Comparison of ENCODE assay signal across 16 cellular contexts in genomic region chr7:137936509-137937201, GRCh38.
A peak's percentile ranks its signal among the peaks of the same experiment; 100 is the strongest.
DNase-seq lines count a peak whose midpoint lies in the region; ATAC-seq and TF ChIP-seq lines count a peak whose summit lies in the region.
"Had no signal": no experiment of that assay in that cellular context is flagged by ENCODE, and none has a peak within 500 bp of the region (broad histone marks: within the 10 kb centered on the region; RNA-seq: fewer than 3 reads in every experiment).

No MANE protein-coding gene starts in this region.

- no peak for TF ChIP-seq POLR2A in NB4 (IDR thresholded peaks at IDR 0.05; ENCODE audit: extremely low read depth, insufficient read length)
- no peak for TF ChIP-seq POLR2A in gastroesophageal sphincter (IDR thresholded peaks at IDR 0.05)

- no peaks in the 10 kb centered on the region for H3K9me3 Mint-ChIP-seq in CD4-positive, alpha-beta memory T cell
- no peaks in the 10 kb centered on the region for H3K9me3 Mint-ChIP-seq in activated T-helper 2 cell treated with anti-CD3 and anti-CD28 coated beads, Interferon-gamma antibody, Interleukin-2, Interleukin-4, amounts not matched to agents 10 μg/mL and 5 μg/mL and 100 μg/mL, durations not matched to agents 14 hours and 24 hours and 36 hours
- H3K9me3 Mint-ChIP-seq: memory B cell had no signal

- TF ChIP-seq CTCF in NB4 (IDR thresholded peaks at IDR 0.05; ENCODE audit: low read depth, low read length) (no peak), gastroesophageal sphincter (IDR thresholded peaks at IDR 0.05) (no peak)

- H3K4me3 ChIP-seq in CD4-positive, alpha-beta memory T cell (ENCODE audit: low read length in 2 of 2), result no peak overlapping the region
- peak overlapping the region; percentile 79 for H3K4me3 ChIP-seq in NB4 (ENCODE audit: low read depth, low read length)
- no peak overlapping the region for H3K4me3 ChIP-seq in gastroesophageal sphincter
- no peak overlapping the region for H3K4me3 ChIP-seq in SJCRH30
- H3K4me3 ChIP-seq: body of pancreas, vagina had no signal

- CTCF ChIA-PET in CD4-positive, alpha-beta memory T cell (lab: Charles Lee; ENCODE audit: partially characterized antibody), result interaction anchor here (0.6 to 2.2 kb wide), 7 partner anchors 11 to 71 kb away, joined by 3 to 16 read pairs (median 4); partner anchors contain the start of gene CREB3L2

- peak overlapping the region; percentile 66 for H3K27ac ChIP-seq in CD4-positive, alpha-beta memory T cell (ENCODE audit: low read depth, low read length)
- peak overlapping the region; percentile 11 to 83 (median 74) for H3K27ac ChIP-seq in gastroesophageal sphincter
- no peak overlapping the region for H3K27ac ChIP-seq in SJCRH30
- H3K27ac ChIP-seq: vagina had no signal

- H3K4me1 ChIP-seq in CD4-positive, alpha-beta memory T cell (ENCODE audit: insufficient read depth, low read length), result peaks cover 35% of the 10 kb centered on the region
- H3K4me1 ChIP-seq in gastroesophageal sphincter (peaks cover 34 to 80% (median 49%) of the 10 kb centered on the region in 3 donors), SJCRH30 (peaks cover 2% of the 10 kb centered on the region; the same call in 1 of the 2 replicates)

- no peak for TF ChIP-seq EP300 in gastroesophageal sphincter (IDR thresholded peaks at IDR 0.05)

- DNase-seq in CD4-positive, alpha-beta memory T cell, result no peak
- no peak for DNase-seq in NB4 (ENCODE audit: low read depth)
- DNase-seq in retina, result peak; percentile 29
- no peak for DNase-seq in SJCRH30
- DNase-seq in activated T-helper 2 cell treated with anti-CD3 and anti-CD28 coated beads, Interferon-gamma antibody, Interleukin-2, Interleukin-4, amounts not matched to agents 10 μg/mL and 5 μg/mL and 100 μg/mL, durations not matched to agents 14 hours and 24 hours and 36 hours (ENCODE audit: low spot score), result no peak
- no peak for DNase-seq in activated gamma-delta T cell (lab: John Stamatoyannopoulos, UW)
- DNase-seq in NCI-H1105 (lab: John Stamatoyannopoulos, UW), result no peak
- DNase-seq: activated CD4-positive, alpha-beta T cell treated with anti-CD3 and anti-CD28 coated beads, Interleukin-2, amount 50 U/mL, for 48 hours; DMS 273 treated with DMSO at 0.1 percent for 48 hours; NCI-H345; SIG-M5; stimulated activated CD4-positive, alpha-beta T cell treated with anti-CD3 and anti-CD28 coated beads, Interleukin-2, amount 100 ng/mL, for 24 hours had no signal

- peak overlapping the region; percentile 7 to 95 (median 90) for H3K4me3 Mint-ChIP-seq in CD4-positive, alpha-beta memory T cell
- H3K4me3 Mint-ChIP-seq in activated T-helper 2 cell treated with anti-CD3 and anti-CD28 coated beads, Interferon-gamma antibody, Interleukin-2, Interleukin-4, amounts not matched to agents 10 μg/mL and 5 μg/mL and 100 μg/mL, durations not matched to agents 14 hours and 24 hours and 36 hours (ENCODE audit: low read depth), result no peak overlapping the region

- no peaks in the 10 kb centered on the region for H3K9me3 ChIP-seq in CD4-positive, alpha-beta memory T cell (ENCODE audit: control insufficient read depth in 1 of 2, low read length in 2 of 2)
- no peaks in the 10 kb centered on the region for H3K9me3 ChIP-seq in gastroesophageal sphincter
- H3K9me3 ChIP-seq in SJCRH30 (replicated peaks), result no peaks in the 10 kb centered on the region
- H3K9me3 ChIP-seq: body of pancreas, vagina had no signal

- POLR2A ChIA-PET in CD4-positive, alpha-beta memory T cell (lab: Charles Lee; ENCODE audit: partially characterized antibody), result interaction anchor here (4.1 kb wide), 1 partner anchor 65 kb away, joined by 28 read pairs; the partner anchor contains the start of gene CREB3L2

- WGBS in gastroesophageal sphincter (ENCODE audit: low coverage in 1 of 2), 2 donors, result 41 to 58% methylated on average over 4 to 5 of the region's 9 CpGs

- peak overlapping the region; percentile 73 to 97 (median 93) for H3K27ac Mint-ChIP-seq in CD4-positive, alpha-beta memory T cell
- H3K27ac Mint-ChIP-seq in activated T-helper 2 cell treated with anti-CD3 and anti-CD28 coated beads, Interferon-gamma antibody, Interleukin-2, Interleukin-4, amounts not matched to agents 10 μg/mL and 5 μg/mL and 100 μg/mL, durations not matched to agents 14 hours and 24 hours and 36 hours, result no peak overlapping the region

- peaks cover 35 to 61% (median 44%) of the 10 kb centered on the region in 4 donors for H3K4me1 Mint-ChIP-seq in CD4-positive, alpha-beta memory T cell
- H3K4me1 Mint-ChIP-seq in activated T-helper 2 cell treated with anti-CD3 and anti-CD28 coated beads, Interferon-gamma antibody, Interleukin-2, Interleukin-4, amounts not matched to agents 10 μg/mL and 5 μg/mL and 100 μg/mL, durations not matched to agents 14 hours and 24 hours and 36 hours (ENCODE audit: low read depth), result peaks cover 35% of the 10 kb centered on the region

- no peak for ATAC-seq in gastroesophageal sphincter
- ATAC-seq: body of pancreas had no signal

- intact Hi-C loops in CD4-positive, alpha-beta memory T cell (cut with micrococcal nuclease), result no loop called here
- intact Hi-C loops in activated T-helper 2 cell treated with anti-CD3 and anti-CD28 coated beads, Interferon-gamma antibody, Interleukin-2, Interleukin-4, amounts not matched to agents 10 μg/mL and 5 μg/mL and 100 μg/mL, durations not matched to agents 14 hours and 24 hours and 36 hours (cut with micrococcal nuclease), result loop anchor here (2.0 to 5.0 kb wide), 2 partner anchors 14 to 56 kb away; no protein-coding TSS in a partner anchor

- H3K27me3 ChIP-seq in CD4-positive, alpha-beta memory T cell (ENCODE audit: insufficient read depth, low read length), result no peaks in the 10 kb centered on the region
- no peaks in the 10 kb centered on the region for H3K27me3 ChIP-seq in gastroesophageal sphincter
- no peaks in the 10 kb centered on the region for H3K27me3 ChIP-seq in SJCRH30
- H3K27me3 ChIP-seq: body of pancreas, vagina had no signal

- no peaks in the 10 kb centered on the region for H3K36me3 ChIP-seq in CD4-positive, alpha-beta memory T cell (ENCODE audit: insufficient read depth, low read length)
- H3K36me3 ChIP-seq in gastroesophageal sphincter (no peaks in the 10 kb centered on the region), SJCRH30 (no peaks in the 10 kb centered on the region; the same call in 1 of the 2 replicates)
- H3K36me3 ChIP-seq: vagina had no signal

- no peaks in the 10 kb centered on the region for H3K27me3 Mint-ChIP-seq in CD4-positive, alpha-beta memory T cell
- no peaks in the 10 kb centered on the region for H3K27me3 Mint-ChIP-seq in activated T-helper 2 cell treated with anti-CD3 and anti-CD28 coated beads, Interferon-gamma antibody, Interleukin-2, Interleukin-4, amounts not matched to agents 10 μg/mL and 5 μg/mL and 100 μg/mL, durations not matched to agents 14 hours and 24 hours and 36 hours (ENCODE audit: low read depth)
- H3K27me3 Mint-ChIP-seq: memory B cell had no signal

- H3K36me3 Mint-ChIP-seq in CD4-positive, alpha-beta memory T cell, result peaks cover 13 to 17% of the 10 kb centered on the region in 2 donors
- H3K36me3 Mint-ChIP-seq in activated T-helper 2 cell treated with anti-CD3 and anti-CD28 coated beads, Interferon-gamma antibody, Interleukin-2, Interleukin-4, amounts not matched to agents 10 μg/mL and 5 μg/mL and 100 μg/mL, durations not matched to agents 14 hours and 24 hours and 36 hours (ENCODE audit: low read depth), result peaks cover 11% of the 10 kb centered on the region
